8 cellular contexts compared by ENCODE assay signal in genomic region chr11:85665756-85666155, GRCh38. TPM values are rescaled to one million over a fixed set of nuclear protein-coding genes. Genes with fewer than 3 reads are reported as not detected.
DNase-seq lines count a peak whose midpoint lies in the region; ATAC-seq, FAIRE-seq and TF ChIP-seq lines count a peak whose summit lies in the region.

No MANE protein-coding gene starts in this region.

- H3K4me1 ChIP-seq in SK-N-SH (ENCODE audit: control insufficient read depth in 1 of 2, insufficient read depth in 2 of 2, low read depth in 1 of 2, low read length in 1 of 2) = peaks cover 9 to 13% of the 10 kb centered on the region in 2 experiments; a peak in 3 of 4 replicates
- peaks cover 0 to 2% of the 10 kb centered on the region in 2 donors for H3K4me1 ChIP-seq in small intestine (ENCODE audit: control insufficient read depth in 2 of 2, insufficient read depth in 1 of 2, low read depth in 1 of 2, low read length in 1 of 2)

- H3K4me1 Mint-ChIP-seq in T-helper 17 cell = peaks cover 24% of the 10 kb centered on the region

- H3K27ac Mint-ChIP-seq in T-helper 17 cell = peak overlapping the region; percentile 100

- peaks cover 39% of the 10 kb centered on the region for H3K79me2 ChIP-seq in SK-N-SH (ENCODE audit: insufficient read depth)

- peak overlapping the region; percentile 86; the same call in 1 of the 2 replicates for H2AFZ ChIP-seq in SK-N-SH (ENCODE audit: low read depth)

- H3K4me2 ChIP-seq in SK-N-SH = no peak overlapping the region

- peak overlapping the region; percentile 33 for H3K4me3 Mint-ChIP-seq in T-helper 17 cell

- TF ChIP-seq CTCF in SK-N-SH (IDR thresholded peaks at IDR 0.05) (no peak), fibroblast of villous mesenchyme (IDR thresholded peaks at IDR 0.05; ENCODE audit: insufficient read depth, low read depth, low read length) (no peak)

- H3F3A ChIP-seq in SK-N-SH (replicated peaks; ENCODE audit: insufficient read depth) = no peaks in the 10 kb centered on the region

- POLR2A ChIA-PET in SK-N-SH (lab: Yijun Ruan, JAX) = no interaction called here

- H3K27ac ChIP-seq in SK-N-SH (ENCODE audit: low read depth in 2 of 2, low read length in 1 of 2) (peak overlapping the region in 1 of 2 experiments; percentile 95; a peak in 1 of 4 replicates), small intestine (ENCODE audit: low read depth in 1 of 2, low read length in 1 of 2) (peak overlapping the region in 1 of 2 donors; percentile 14)

- no peaks in the 10 kb centered on the region for H3K9me3 ChIP-seq in SK-N-SH
- no peaks in the 10 kb centered on the region for H3K9me3 ChIP-seq in T-helper 17 cell (ENCODE audit: control insufficient read depth, low read length, poor library complexity, severe bottlenecking)
- no peaks in the 10 kb centered on the region for H3K9me3 ChIP-seq in small intestine (ENCODE audit: control insufficient read depth, low read depth)

- H3K9me2 ChIP-seq in SK-N-SH = 0 out of 2 replicates have a peak, but pooled peaks cover 3% of the 10 kb centered on the region

- CTCF ChIA-PET in SK-N-SH (lab: Yijun Ruan, JAX) = interaction anchor here (2.0 kb wide), 1 partner anchor 29 kb away, joined by 4 read pairs; no protein-coding TSS in a partner anchor

- H3K4me3 ChIP-seq in SK-N-SH (ENCODE audit: low read depth in 2 of 2, low read length in 1 of 2) (no peak overlapping the region), fibroblast of villous mesenchyme (ENCODE audit: low read depth, low read length) (no peak overlapping the region), small intestine (ENCODE audit: low read depth in 1 of 2, low read length in 2 of 2) (no peak overlapping the region)

- no peak overlapping the region for H3K9ac ChIP-seq in SK-N-SH

- H3K36me3 Mint-ChIP-seq in T-helper 17 cell (ENCODE audit: low read depth) = peaks cover 3% of the 10 kb centered on the region

- no peaks in the 10 kb centered on the region for H3K27me3 ChIP-seq in SK-N-SH (ENCODE audit: insufficient read depth)
- no peaks in the 10 kb centered on the region for H3K27me3 ChIP-seq in small intestine (ENCODE audit: control insufficient read depth in 2 of 2, insufficient read depth in 2 of 2, low read length in 2 of 2)

- TF ChIP-seq RAD21 in SK-N-SH (IDR thresholded peaks at IDR 0.05; ENCODE audit: low read length) = no peak

- ATAC-seq in SK-N-SH treated with all-trans-retinoic acid at 6 μM for 48 hours (no peak), T-helper 17 cell (no peak), HG03571 (IDR thresholded peaks at IDR 0.05; ENCODE audit: unreplicated experiment) (no peak), HG03045 (IDR thresholded peaks at IDR 0.05; ENCODE audit: unreplicated experiment) (no peak)

- 79% methylated on average over 5 of the region's 5 CpGs for WGBS in SK-N-SH (ENCODE audit: low lambda C conversion rate)
- WGBS in small intestine, 3 donors = 14 to 52% (median 33%) methylated on average over 5 of the region's 5 CpGs

- no peak for FAIRE-seq in small intestine (lab: Jason Lieb, UNC)

- peaks cover 4% of the 10 kb centered on the region for H3K27me3 Mint-ChIP-seq in T-helper 17 cell

- H3K36me3 ChIP-seq in SK-N-SH (replicated peaks in 1 of 2; ENCODE audit: control insufficient read depth in 1 of 2, insufficient read depth in 2 of 2, low read length in 1 of 2) = peaks cover 27% of the 10 kb centered on the region in 2 experiments
- H3K36me3 ChIP-seq in small intestine (ENCODE audit: control insufficient read depth in 2 of 2, insufficient read depth in 2 of 2, low read length in 2 of 2) = no peaks in the 10 kb centered on the region

- no peak for TF ChIP-seq EP300 in SK-N-SH (IDR thresholded peaks at IDR 0.05; ENCODE audit: borderline replicate concordance in 1 of 2, low read depth in 1 of 2, low read length in 1 of 2)

- H4K20me1 ChIP-seq in SK-N-SH (ENCODE audit: insufficient read depth) = peaks cover 35% of the 10 kb centered on the region

- DNase-seq in SK-N-SH = no peak
- DNase-seq in T-helper 17 cell = no peak
- peak; percentile 34 for DNase-seq in fibroblast of villous mesenchyme (ENCODE audit: low read depth)
- DNase-seq in small intestine = peak; percentile 55
- DNase-seq in NCI-H748 (lab: John Stamatoyannopoulos, UW; ENCODE audit: unreplicated experiment) = no peak

TF ChIP-seq in SK-N-SH, 30 proteins besides CTCF, POLR2A, EP300 and RAD21:
- TF ChIP-seq TEAD4 (IDR thresholded peaks at IDR 0.05; ENCODE audit: borderline replicate concordance, insufficient read depth) (no peak), RCOR1 (IDR thresholded peaks at IDR 0.05; ENCODE audit: low read length) (no peak), EZH2phosphoT487 (IDR thresholded peaks at IDR 0.05; ENCODE audit: borderline replicate concordance, low read depth) (no peak), TAF1 (IDR thresholded peaks at IDR 0.05; ENCODE audit: borderline replicate concordance, low read depth, low read length) (no peak), POLR2AphosphoS5 (IDR thresholded peaks at IDR 0.05; ENCODE audit: low read depth, low read length) (no peak), RFX5 (IDR thresholded peaks at IDR 0.05; ENCODE audit: low read length) (no peak), ELF1 (IDR thresholded peaks at IDR 0.05) (no peak), MEF2A (IDR thresholded peaks at IDR 0.05; ENCODE audit: borderline replicate concordance, low read depth) (no peak), TCF12 (IDR thresholded peaks at IDR 0.05) (no peak)
- TF ChIP-seq, protein P1, sequence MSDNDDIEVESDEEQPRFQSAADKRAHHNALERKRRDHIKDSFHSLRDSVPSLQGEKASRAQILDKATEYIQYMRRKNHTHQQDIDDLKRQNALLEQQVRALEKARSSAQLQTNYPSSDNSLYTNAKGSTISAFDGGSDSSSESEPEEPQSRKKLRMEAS (IDR thresholded peaks at IDR 0.05; ENCODE audit: low read depth) = no peak

TF ChIP-seq in SK-N-SH treated with all-trans-retinoic acid at 6 μM for 48 hours, 23 proteins besides CTCF, POLR2A, EP300 and RAD21 (continues in another document):
- TF ChIP-seq PATZ1 (CRISPR knock-in tag; IDR thresholded peaks at IDR 0.05; ENCODE audit: borderline replicate concordance) (no peak), BACH2 (CRISPR knock-in tag; IDR thresholded peaks at IDR 0.05; ENCODE audit: borderline replicate concordance) (no peak), ZNF565 (CRISPR knock-in tag; conservative IDR thresholded peaks at IDR 0.05; ENCODE audit: low read depth) (no peak)
- TF ChIP-seq, protein P2, sequence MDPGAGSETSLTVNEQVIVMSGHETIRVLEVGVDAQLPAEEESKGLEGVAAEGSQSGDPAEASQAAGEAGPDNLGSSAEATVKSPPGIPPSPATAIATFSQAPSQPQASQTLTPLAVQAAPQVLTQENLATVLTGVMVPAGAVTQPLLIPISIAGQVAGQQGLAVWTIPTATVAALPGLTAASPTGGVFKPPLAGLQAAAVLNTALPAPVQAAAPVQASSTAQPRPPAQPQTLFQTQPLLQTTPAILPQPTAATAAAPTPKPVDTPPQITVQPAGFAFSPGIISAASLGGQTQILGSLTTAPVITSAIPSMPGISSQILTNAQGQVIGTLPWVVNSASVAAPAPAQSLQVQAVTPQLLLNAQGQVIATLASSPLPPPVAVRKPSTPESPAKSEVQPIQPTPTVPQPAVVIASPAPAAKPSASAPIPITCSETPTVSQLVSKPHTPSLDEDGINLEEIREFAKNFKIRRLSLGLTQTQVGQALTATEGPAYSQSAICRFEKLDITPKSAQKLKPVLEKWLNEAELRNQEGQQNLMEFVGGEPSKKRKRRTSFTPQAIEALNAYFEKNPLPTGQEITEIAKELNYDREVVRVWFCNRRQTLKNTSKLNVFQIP (CRISPR knock-in tag; IDR thresholded peaks at IDR 0.05; ENCODE audit: borderline replicate concordance, low read depth) = no peak

RNA-seq across cellular contexts. Expression of gene CREBZF, which starts 0.8 kb away (rescaled TPM):
- polyA plus RNA-seq in SK-N-SH (2012; rRNA removed) (50.5 and 62.1 TPM in 2 replicates), small intestine (10 to 100 TPM; 13.0 to 18.6 (median 16.8) TPM)
- 14.6 and 16.3 TPM in 2 replicates for polyA plus RNA-seq in SK-N-SH (2012; cell fraction: cytosol; rRNA removed)
- 325 and 378 TPM in 2 replicates for polyA plus RNA-seq in SK-N-SH (2012; cell fraction: nucleus; rRNA removed)
- total RNA-seq in T-helper 17 cell (10 to 100 TPM; 46.6 to 50.5 TPM), fibroblast of villous mesenchyme (41.5 and 49.9 TPM in 2 replicates)

RNA-seq across cellular contexts. Expression of gene TMEM126A, which starts 18.0 kb away (rescaled TPM):
- 30.5 and 37.1 TPM in 2 replicates for polyA plus RNA-seq in SK-N-SH (2012; rRNA removed)
- 48.4 and 70.0 TPM in 2 replicates for polyA plus RNA-seq in SK-N-SH (2012; cell fraction: cytosol; rRNA removed)
- polyA plus RNA-seq in SK-N-SH (2012; cell fraction: nucleus; rRNA removed) = 9.8 and 13.7 TPM in 2 replicates
- total RNA-seq in T-helper 17 cell = 10 to 100 TPM; 19.6 to 21.1 TPM
- total RNA-seq in fibroblast of villous mesenchyme = 39.9 and 46.6 TPM in 2 replicates
- 10 to 100 TPM; 40.0 to 59.4 (median 52.3) TPM for polyA plus RNA-seq in small intestine

RNA-seq across cellular contexts. Expression of gene CCDC89, which starts 20.2 kb away (rescaled TPM):
- polyA plus RNA-seq in SK-N-SH (2012; rRNA removed) (3.9 and 4.1 TPM in 2 replicates), small intestine (under 1 TPM in 1 of 3 donors, not detected in 2; 0.55 TPM)
- 4.5 and 4.9 TPM in 2 replicates for polyA plus RNA-seq in SK-N-SH (2012; cell fraction: cytosol; rRNA removed)
- polyA plus RNA-seq in SK-N-SH (2012; cell fraction: nucleus; rRNA removed) = 4.3 and 5.0 TPM in 2 replicates
- total RNA-seq in T-helper 17 cell (under 1 TPM; 0.27 to 0.47 TPM), fibroblast of villous mesenchyme (2.6 and 3.9 TPM in 2 replicates)

RNA-seq across cellular contexts. Expression of gene TMEM126B, which starts 37.4 kb away (rescaled TPM):
- polyA plus RNA-seq in SK-N-SH (2012; rRNA removed) (27.7 and 45.0 TPM in 2 replicates), small intestine (10 to 100 TPM; 64.3 to 89.2 (median 66.6) TPM)
- 53.6 and 68.2 TPM in 2 replicates for polyA plus RNA-seq in SK-N-SH (2012; cell fraction: cytosol; rRNA removed)
- 13.1 and 31.1 TPM in 2 replicates for polyA plus RNA-seq in SK-N-SH (2012; cell fraction: nucleus; rRNA removed)
- total RNA-seq in T-helper 17 cell (10 to 100 TPM; 24.5 to 25.4 TPM), fibroblast of villous mesenchyme (67.0 and 73.0 TPM in 2 replicates)

RNA-seq across cellular contexts. Expression of gene DLG2, which starts 38.6 kb away (rescaled TPM):
- polyA plus RNA-seq in SK-N-SH (2012; rRNA removed) (0.21 and 0.31 TPM in 2 replicates), small intestine (1 to 10 TPM in 1 of 3 donors, under 1 TPM in 2; 0.22 to 1.5 (median 0.81) TPM)
- polyA plus RNA-seq in SK-N-SH (2012; cell fraction: cytosol; rRNA removed) = 0.28 and 0.31 TPM in 2 replicates
- 0.43 and 0.80 TPM in 2 replicates for polyA plus RNA-seq in SK-N-SH (2012; cell fraction: nucleus; rRNA removed)
- total RNA-seq in T-helper 17 cell (1 to 10 TPM; 1.0 to 2.2 TPM), fibroblast of villous mesenchyme (1.3 TPM in 2 replicates)

Comparison
In these comparisons a context has a peak if more than half of its experiments do, and no peak if none do; other contexts are left out.
1. DNase-seq: peak in fibroblast of villous mesenchyme (single experiment) and small intestine (single experiment); none in SK-N-SH (single experiment), T-helper 17 cell (0 of 3) and NCI-H748 (single experiment).